In the genomic region with DNA sequence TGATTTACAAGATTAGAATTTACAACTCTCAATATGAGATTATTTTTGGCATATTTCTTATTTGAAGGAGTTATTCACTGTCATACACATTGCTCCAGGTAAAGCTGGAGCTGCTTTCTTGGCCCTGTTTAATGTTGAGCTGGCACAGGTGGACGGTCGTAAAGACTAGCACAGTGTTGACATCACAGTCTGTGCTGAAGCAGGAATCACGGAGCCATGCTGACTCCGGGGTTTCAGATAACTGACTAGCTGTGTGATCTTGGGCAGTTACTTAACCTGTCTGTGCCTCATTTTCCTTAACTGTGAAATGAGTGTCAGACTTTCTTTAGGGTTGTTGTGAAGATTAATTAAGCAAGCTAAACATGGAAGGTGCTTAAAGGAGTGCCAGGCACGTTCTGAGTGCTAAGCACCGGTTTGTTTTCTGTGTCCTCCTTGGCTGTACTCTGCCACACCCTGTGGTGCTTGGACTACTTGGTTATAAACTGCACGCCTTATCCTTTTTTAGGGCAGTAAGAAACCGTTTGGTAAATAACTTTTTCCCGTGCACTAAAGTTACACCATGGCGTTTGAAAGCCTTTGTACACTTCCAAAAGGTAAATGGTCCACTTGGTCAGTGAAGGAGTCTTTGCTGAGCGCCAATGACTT, we compare ENCODE assay signal across 1 cellular context.
A peak's percentile ranks its signal among the peaks of the same experiment; 100 is the strongest.
TF ChIP-seq lines count a peak whose summit lies in the region.

No MANE protein-coding gene starts in this region.

TF ChIP-seq in K562, 482 proteins besides CTCF, POLR2A, EP300 and RAD21:
- TF ChIP-seq SMARCA5 (IDR thresholded peaks at IDR 0.05) (0 out of 2 replicates have a peak, but pooled peaks have one; percentile 24), BCOR (IDR thresholded peaks at IDR 0.05) (0 out of 2 replicates have a peak, but pooled peaks have one; percentile 45), ZFP36 (IDR thresholded peaks at IDR 0.05; ENCODE audit: low read depth, low read length, partially characterized antibody) (peak; percentile 76), PHF21A (IDR thresholded peaks at IDR 0.05; ENCODE audit: borderline replicate concordance, low read depth) (no peak)
